ENCODE assay signal across 25 cellular contexts in the genomic region with DNA sequence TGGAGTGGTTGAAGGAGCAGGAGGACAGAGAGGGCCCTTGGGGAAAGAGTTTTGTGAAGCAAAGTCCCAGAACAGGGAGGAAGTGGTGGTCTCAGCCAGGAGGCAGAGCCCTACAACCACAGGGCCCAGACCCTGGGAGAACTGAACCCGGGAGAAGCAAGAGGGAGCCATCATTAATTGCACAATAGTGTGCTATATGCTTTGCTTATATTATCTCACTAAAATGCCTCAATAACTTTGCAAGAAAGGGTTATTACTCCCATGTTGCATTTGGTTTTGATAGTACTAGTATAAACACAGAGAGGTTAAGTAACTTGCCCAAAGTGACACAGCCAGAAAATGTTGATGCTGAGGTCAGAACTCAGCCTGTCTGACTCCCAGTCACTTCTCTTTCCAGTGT.
"Had no signal": no experiment of that assay in that cellular context is flagged by ENCODE, and none has a peak within 500 bp of the region (broad histone marks: within the 10 kb centered on the region; RNA-seq: fewer than 3 reads in every experiment).

No MANE protein-coding gene starts in this region.

- H3K4me2 ChIP-seq: KMS-11 had no signal

- H3K4me3 Mint-ChIP-seq: activated CD4-positive, alpha-beta memory T cell treated with anti-CD3 and anti-CD28 coated beads for 36 hours; activated CD4-positive, alpha-beta T cell treated with anti-CD3 and anti-CD28 coated beads, Interleukin-2, amount 10 ng/mL, durations not matched to agents 7 days and 5 days; activated naive CD4-positive, alpha-beta T cell treated with anti-CD3 and anti-CD28 coated beads for 36 hours; activated naive CD8-positive, alpha-beta T cell; activated T-cell treated with anti-CD3 and anti-CD28 coated beads, Interleukin-2, amount 50 U/mL, for 4 hours; T-cell had no signal

- H3K27ac ChIP-seq: brain microvascular endothelial cell, KMS-11, SK-N-MC, VCaP had no signal

- H3K9me3 ChIP-seq: MG63 had no signal

- H3K36me3 Mint-ChIP-seq: activated CD4-positive, alpha-beta memory T cell treated with anti-CD3 and anti-CD28 coated beads for 36 hours; activated naive CD8-positive, alpha-beta T cell; T-cell had no signal

- H3K4me1 Mint-ChIP-seq: T-cell had no signal

- DNase-seq: activated CD4-positive, alpha-beta memory T cell treated with anti-CD3 and anti-CD28 coated beads for 36 hours; activated CD4-positive, alpha-beta T cell treated with anti-CD3 and anti-CD28 coated beads, Interleukin-2, amount 10 ng/mL, durations not matched to agents 7 days and 5 days; activated CD4-positive, CD25-positive, alpha-beta regulatory T cell; activated CD8-positive, alpha-beta memory T cell treated with anti-CD3 and anti-CD28 coated beads for 24 hours; activated gamma-delta T cell; activated naive CD4-positive, alpha-beta T cell treated with anti-CD3 and anti-CD28 coated beads for 36 hours; activated T-cell treated with anti-CD3 and anti-CD28 coated beads, Interleukin-2, amount 50 U/mL, for 4 hours; brain microvascular endothelial cell; cerebellar nuclear complex; MG63; MV-4-11; NCI-H1105; NCI-H1436; NCI-H1694 treated with DMSO at 0.1 percent for 48 hours; NCI-H2029 treated with DMSO at 0.1 percent for 48 hours; NCI-H510A treated with DMSO at 0.1 percent for 48 hours; NK-92 treated with Interleukin-12 subunit alpha and Interleukin-12 subunit beta, amount 100 ng/mL, for 24 hours; SIG-M5; T-cell; T-helper 2 cell; T1000 had no signal

- H3K4me3 ChIP-seq: MG63, SK-N-MC had no signal

- H3K36me3 ChIP-seq: brain microvascular endothelial cell, MG63 had no signal

- H3K9me3 Mint-ChIP-seq: activated CD4-positive, alpha-beta memory T cell treated with anti-CD3 and anti-CD28 coated beads for 36 hours; activated CD4-positive, alpha-beta T cell treated with anti-CD3 and anti-CD28 coated beads, Interleukin-2, amount 10 ng/mL, durations not matched to agents 7 days and 5 days; activated naive CD4-positive, alpha-beta T cell treated with anti-CD3 and anti-CD28 coated beads for 36 hours; activated T-cell treated with anti-CD3 and anti-CD28 coated beads, Interleukin-2, amount 50 U/mL, for 4 hours; T-cell had no signal

- ATAC-seq: activated T-cell treated with anti-CD3 and anti-CD28 coated beads, Interleukin-2, amount 50 U/mL, for 4 hours; T-cell had no signal

- H3K27ac Mint-ChIP-seq: activated CD4-positive, alpha-beta memory T cell treated with anti-CD3 and anti-CD28 coated beads for 36 hours; activated CD4-positive, alpha-beta T cell treated with anti-CD3 and anti-CD28 coated beads, Interleukin-2, amount 10 ng/mL, durations not matched to agents 7 days and 5 days; activated naive CD4-positive, alpha-beta T cell treated with anti-CD3 and anti-CD28 coated beads for 36 hours; activated naive CD8-positive, alpha-beta T cell; T-cell had no signal

- H3K9ac ChIP-seq: KMS-11 had no signal
